In the genomic region with DNA sequence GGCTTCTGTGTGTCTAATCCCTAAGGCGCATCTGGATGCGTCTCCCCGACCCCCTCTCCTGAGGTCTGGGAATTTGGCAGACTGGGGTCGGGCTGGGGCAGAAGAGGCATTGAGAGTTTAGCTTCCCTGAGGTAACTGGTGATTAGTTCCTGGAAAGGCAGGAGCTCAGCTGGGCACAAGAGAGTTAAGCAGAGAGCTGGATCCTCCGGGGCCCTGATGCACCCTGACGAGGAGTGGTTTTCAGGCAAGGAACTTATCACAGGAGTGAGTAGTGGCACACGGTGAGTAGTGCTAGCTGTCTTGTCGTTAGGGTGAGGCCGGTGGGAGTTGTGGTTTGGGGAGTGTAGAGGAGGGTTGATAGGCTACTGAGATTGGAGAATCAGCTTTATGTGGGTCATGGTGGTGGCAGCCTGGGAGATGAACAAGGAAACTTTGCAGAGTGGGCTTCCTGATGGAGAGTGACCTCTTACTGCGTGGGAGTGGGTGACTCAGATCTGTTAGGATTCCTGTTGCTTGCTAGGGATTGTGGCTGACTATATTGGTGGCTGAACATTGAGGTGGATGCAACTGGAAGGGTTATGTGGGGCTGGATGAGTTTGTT, we compare ENCODE assay signal across 8 cellular contexts. TPM values are rescaled to one million over a fixed set of nuclear protein-coding genes. Genes with fewer than 3 reads are reported as not detected.
DNase-seq lines count a peak whose midpoint lies in the region; ATAC-seq, FAIRE-seq and TF ChIP-seq lines count a peak whose summit lies in the region.

No MANE protein-coding gene starts in this region.

- POLR2A ChIA-PET in BJ (lab: Charles Lee): interaction anchor here (1.1 kb wide), 1 partner anchor 40 kb away, joined by 3 read pairs; a partner anchor contains a TSS

- peaks cover 27% of the 10 kb centered on the region for H4K20me1 ChIP-seq in osteoblast (ENCODE audit: insufficient read depth, low read length)

- H3K36me3 Mint-ChIP-seq in activated T-helper 2 cell treated with anti-CD3 and anti-CD28 coated beads, Interferon-gamma antibody, Interleukin-2, Interleukin-4, amounts not matched to agents 10 μg/mL and 5 μg/mL and 100 μg/mL, durations not matched to agents 14 hours and 24 hours and 36 hours (ENCODE audit: low read depth): peaks cover 25% of the 10 kb centered on the region

- H3K4me1 Mint-ChIP-seq in activated T-helper 2 cell treated with anti-CD3 and anti-CD28 coated beads, Interferon-gamma antibody, Interleukin-2, Interleukin-4, amounts not matched to agents 10 μg/mL and 5 μg/mL and 100 μg/mL, durations not matched to agents 14 hours and 24 hours and 36 hours (ENCODE audit: low read depth): peaks cover 27% of the 10 kb centered on the region

- peak overlapping the region; percentile 96 for H3K4me2 ChIP-seq in osteoblast (ENCODE audit: insufficient read depth, low read length)

- no peak for TF ChIP-seq CTCF in BJ (IDR thresholded peaks at IDR 0.05; ENCODE audit: insufficient read depth, low read depth, low read length)
- TF ChIP-seq CTCF in NB4 (IDR thresholded peaks at IDR 0.05; ENCODE audit: low read depth, low read length): no peak
- no peak for TF ChIP-seq CTCF in osteoblast (IDR thresholded peaks at IDR 0.05; ENCODE audit: extremely low read depth, low read depth, low read length)

- ATAC-seq in GM21447 (IDR thresholded peaks at IDR 0.05; ENCODE audit: unreplicated experiment) (peak; percentile 12), GM19324 (IDR thresholded peaks at IDR 0.05; ENCODE audit: low FRiP score, unreplicated experiment) (no peak)

- H3K4me3 ChIP-seq in BJ (ENCODE audit: low read depth, low read length): peak overlapping the region; percentile 83
- peak overlapping the region; percentile 80 for H3K4me3 ChIP-seq in NB4 (ENCODE audit: low read depth, low read length)
- H3K4me3 ChIP-seq in osteoblast (ENCODE audit: insufficient read depth, low read length): peak overlapping the region; percentile 90

- no peaks in the 10 kb centered on the region for H3K27me3 Mint-ChIP-seq in activated T-helper 2 cell treated with anti-CD3 and anti-CD28 coated beads, Interferon-gamma antibody, Interleukin-2, Interleukin-4, amounts not matched to agents 10 μg/mL and 5 μg/mL and 100 μg/mL, durations not matched to agents 14 hours and 24 hours and 36 hours (ENCODE audit: low read depth)

- H3K79me2 ChIP-seq in osteoblast (ENCODE audit: insufficient read depth, low read length): peaks cover 47% of the 10 kb centered on the region

- H3K4me1 ChIP-seq in osteoblast (ENCODE audit: insufficient read depth, low read length): peaks cover 25% of the 10 kb centered on the region

- peak; percentile 32 for DNase-seq in BJ (ENCODE audit: low read depth)
- peak; percentile 77 for DNase-seq in NB4 (ENCODE audit: low read depth)
- DNase-seq in activated T-helper 2 cell treated with anti-CD3 and anti-CD28 coated beads, Interferon-gamma antibody, Interleukin-2, Interleukin-4, amounts not matched to agents 10 μg/mL and 5 μg/mL and 100 μg/mL, durations not matched to agents 14 hours and 24 hours and 36 hours (ENCODE audit: low spot score): peak; percentile 16
- DNase-seq in germinal center (ENCODE audit: low spot score): peak; percentile 27
- peak; percentile 96 for DNase-seq in osteoblast (ENCODE audit: insufficient read length, low spot score, missing footprints)
- DNase-seq in urothelium cell line (ENCODE audit: low spot score): peak; percentile 43

- H2AFZ ChIP-seq in osteoblast (ENCODE audit: low read length): peak overlapping the region; percentile 58

- no peaks in the 10 kb centered on the region for H3K9me3 ChIP-seq in osteoblast (ENCODE audit: low read depth, low read length)

- FAIRE-seq in urothelium cell line (lab: Jason Lieb, UNC): no peak

- H3K27me3 ChIP-seq in BJ (ENCODE audit: control insufficient read depth, insufficient read depth, low read length): no peaks in the 10 kb centered on the region
- H3K27me3 ChIP-seq in osteoblast (ENCODE audit: insufficient read depth, low read length): no peaks in the 10 kb centered on the region

- H3K27ac ChIP-seq in osteoblast (ENCODE audit: low read depth, low read length): peak overlapping the region; percentile 86

- H3K9me3 Mint-ChIP-seq in activated T-helper 2 cell treated with anti-CD3 and anti-CD28 coated beads, Interferon-gamma antibody, Interleukin-2, Interleukin-4, amounts not matched to agents 10 μg/mL and 5 μg/mL and 100 μg/mL, durations not matched to agents 14 hours and 24 hours and 36 hours: no peaks in the 10 kb centered on the region

- CTCF ChIA-PET in BJ (lab: Yijun Ruan, JAX): interaction anchor here (0.7 to 1.9 kb wide), 5 partner anchors 8 to 146 kb away, joined by 3 to 4 read pairs (median 3); no protein-coding TSS in a partner anchor

- peak overlapping the region; percentile 80 for H3K27ac Mint-ChIP-seq in activated T-helper 2 cell treated with anti-CD3 and anti-CD28 coated beads, Interferon-gamma antibody, Interleukin-2, Interleukin-4, amounts not matched to agents 10 μg/mL and 5 μg/mL and 100 μg/mL, durations not matched to agents 14 hours and 24 hours and 36 hours

- H3K4me3 Mint-ChIP-seq in activated T-helper 2 cell treated with anti-CD3 and anti-CD28 coated beads, Interferon-gamma antibody, Interleukin-2, Interleukin-4, amounts not matched to agents 10 μg/mL and 5 μg/mL and 100 μg/mL, durations not matched to agents 14 hours and 24 hours and 36 hours (ENCODE audit: low read depth): peak overlapping the region; percentile 83

- no peaks in the 10 kb centered on the region; the same call in 1 of the 2 replicates for H3K36me3 ChIP-seq in BJ (ENCODE audit: control insufficient read depth, insufficient read depth, low read length)
- peaks cover 15% of the 10 kb centered on the region for H3K36me3 ChIP-seq in osteoblast (ENCODE audit: insufficient read depth, low read length)

- TF ChIP-seq POLR2A in NB4 (IDR thresholded peaks at IDR 0.05; ENCODE audit: extremely low read depth, insufficient read length): no peak

- intact Hi-C loops in activated T-helper 2 cell treated with anti-CD3 and anti-CD28 coated beads, Interferon-gamma antibody, Interleukin-2, Interleukin-4, amounts not matched to agents 10 μg/mL and 5 μg/mL and 100 μg/mL, durations not matched to agents 14 hours and 24 hours and 36 hours (cut with micrococcal nuclease): loop anchor here (1.0 kb wide), 2 partner anchors 39 to 130 kb away; a partner anchor contains a TSS

RNA-seq across cellular contexts. Expression of a gene that starts 0.9 kb away (rescaled TPM):
- 5.2 and 5.9 TPM in 2 replicates for polyA plus RNA-seq in BJ (2011; rRNA removed)
- polyA minus RNA-seq in BJ (2011; rRNA and poly(A)+ RNA removed): 22.3 and 27.4 TPM in 2 replicates
- 39.3 and 40.0 TPM in 2 replicates for total RNA-seq in activated T-helper 2 cell treated with anti-CD3 and anti-CD28 coated beads, Interferon-gamma antibody, Interleukin-2, Interleukin-4, amounts not matched to agents 10 μg/mL and 5 μg/mL and 100 μg/mL, durations not matched to agents 14 hours and 24 hours and 36 hours
- 22.7 and 23.2 TPM in 2 replicates for total RNA-seq in osteoblast

RNA-seq across cellular contexts. Expression of a gene that starts 39.6 kb away (rescaled TPM):
- polyA plus RNA-seq in BJ (2011; rRNA removed): 6.6 and 8.8 TPM in 2 replicates
- 13.5 and 14.2 TPM in 2 replicates for polyA minus RNA-seq in BJ (2011; rRNA and poly(A)+ RNA removed)
- total RNA-seq in activated T-helper 2 cell treated with anti-CD3 and anti-CD28 coated beads, Interferon-gamma antibody, Interleukin-2, Interleukin-4, amounts not matched to agents 10 μg/mL and 5 μg/mL and 100 μg/mL, durations not matched to agents 14 hours and 24 hours and 36 hours: 41.1 and 43.0 TPM in 2 replicates
- 12.1 and 13.0 TPM in 2 replicates for total RNA-seq in osteoblast

Comparison
In these comparisons a context has a peak if more than half of its experiments do, and no peak if none do; other contexts are left out.
1. DNase-seq: peak in every context shown above with its lines; median percentile 96 in osteoblast; 77 in NB4; 43 in urothelium cell line; 32 in BJ; 27 in germinal center; 16 in activated T-helper 2 cell treated with anti-CD3 and anti-CD28 coated beads, Interferon-gamma antibody, Interleukin-2, Interleukin-4, amounts not matched to agents 10 μg/mL and 5 μg/mL and 100 μg/mL, durations not matched to agents 14 hours and 24 hours and 36 hours.